Comparison of ENCODE assay signal across 14 cellular contexts in the genomic region with DNA sequence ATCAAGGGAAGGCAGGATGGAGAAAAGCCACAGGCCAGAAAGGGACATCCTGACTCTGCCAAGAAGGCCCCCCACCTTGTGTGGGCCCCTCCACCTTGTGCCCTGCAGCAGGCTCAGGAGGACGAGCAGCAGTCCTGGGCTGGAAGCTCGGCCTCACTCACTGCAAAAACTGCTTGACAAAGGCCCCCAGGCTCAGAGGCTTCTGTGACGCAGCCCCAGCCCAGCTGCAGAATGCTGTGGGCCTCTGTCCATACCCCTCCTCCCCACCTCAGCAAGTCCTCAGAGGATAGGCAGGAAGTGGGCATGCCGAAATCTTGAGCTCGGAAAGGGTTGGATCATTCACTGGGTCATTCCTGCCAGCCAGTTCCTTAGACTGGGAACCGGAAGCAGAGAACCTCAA.
DNase-seq lines count a peak whose midpoint lies in the region; ATAC-seq, FAIRE-seq and TF ChIP-seq lines count a peak whose summit lies in the region.
"Had no signal": no experiment of that assay in that cellular context is flagged by ENCODE, and none has a peak within 500 bp of the region (broad histone marks: within the 10 kb centered on the region; RNA-seq: fewer than 3 reads in every experiment).

No MANE protein-coding gene starts in this region.

- DNase-seq in GM04503 (ENCODE audit: low read depth) = peak; percentile 78
- DNase-seq in astrocyte (ENCODE audit: low read depth) = peak; percentile 49
- peak; percentile 40 for DNase-seq in left ventricle myocardium inferior
- no peak for DNase-seq in stimulated activated CD4-positive, alpha-beta T cell treated with anti-CD3 and anti-CD28 coated beads, Interleukin-15, amount 100 ng/mL, for 24 hours
- no peak for DNase-seq in ovary
- DNase-seq in iPS-NIHi7 (ENCODE audit: extremely low spot score) = no peak
- DNase-seq: Caco-2, NCI-H1930 had no signal

- H3K9me3 Mint-ChIP-seq in astrocyte (ENCODE audit: unreplicated experiment) = no peaks in the 10 kb centered on the region
- peaks cover 5% of the 10 kb centered on the region for H3K9me3 Mint-ChIP-seq in stimulated activated memory B cell treated with anti-CD40 and anti-IgM and Interleukin-4, amounts not matched to agents 10 μg/mL and 1 μg/mL and 100 μg/mL, for 72 hours
- H3K9me3 Mint-ChIP-seq: IgD-negative memory B cell, memory B cell had no signal

- H3K27ac ChIP-seq in astrocyte (ENCODE audit: low read depth, low read length) (no peak overlapping the region), left ventricle myocardium inferior (replicated peaks) (peak overlapping the region; percentile 44), ovary (no peak overlapping the region)
- H3K27ac ChIP-seq: cardiac muscle cell had no signal

- H4K20me1 ChIP-seq in astrocyte (ENCODE audit: insufficient read depth, low read length) = no peaks in the 10 kb centered on the region

- H3K27ac Mint-ChIP-seq in astrocyte (ENCODE audit: unreplicated experiment) = no peak overlapping the region
- H3K27ac Mint-ChIP-seq in stimulated activated memory B cell treated with anti-CD40 and anti-IgM and Interleukin-4, amounts not matched to agents 10 μg/mL and 1 μg/mL and 100 μg/mL, for 72 hours = no peak overlapping the region
- H3K27ac Mint-ChIP-seq: IgD-negative memory B cell, memory B cell had no signal

- H3K27me3 Mint-ChIP-seq in astrocyte (ENCODE audit: low read depth, unreplicated experiment) = peaks cover 17% of the 10 kb centered on the region
- H3K27me3 Mint-ChIP-seq in stimulated activated memory B cell treated with anti-CD40 and anti-IgM and Interleukin-4, amounts not matched to agents 10 μg/mL and 1 μg/mL and 100 μg/mL, for 72 hours = peaks cover 26% of the 10 kb centered on the region

- peak overlapping the region; percentile 15 for H3K4me2 ChIP-seq in astrocyte (ENCODE audit: low read length)

- 44 to 58% (median 55%) methylated on average over 6 of the region's 6 CpGs for WGBS in ovary, 3 donors

- no peaks in the 10 kb centered on the region for H3K79me2 ChIP-seq in astrocyte (ENCODE audit: insufficient read depth, low read length)

- H3K4me1 Mint-ChIP-seq in astrocyte (ENCODE audit: low read depth, unreplicated experiment) = peaks cover 14% of the 10 kb centered on the region
- no peaks in the 10 kb centered on the region for H3K4me1 Mint-ChIP-seq in stimulated activated memory B cell treated with anti-CD40 and anti-IgM and Interleukin-4, amounts not matched to agents 10 μg/mL and 1 μg/mL and 100 μg/mL, for 72 hours
- H3K4me1 Mint-ChIP-seq: IgD-negative memory B cell, memory B cell had no signal

- H3K9ac ChIP-seq in astrocyte (ENCODE audit: low read length) = no peak overlapping the region

- no peaks in the 10 kb centered on the region for H3K36me3 ChIP-seq in astrocyte (ENCODE audit: insufficient read depth, low read length)
- no peaks in the 10 kb centered on the region for H3K36me3 ChIP-seq in left ventricle myocardium inferior
- no peaks in the 10 kb centered on the region for H3K36me3 ChIP-seq in ovary
- H3K36me3 ChIP-seq: cardiac muscle cell had no signal

- no peak overlapping the region for H3K4me3 Mint-ChIP-seq in astrocyte (ENCODE audit: unreplicated experiment)
- no peak overlapping the region for H3K4me3 Mint-ChIP-seq in stimulated activated memory B cell treated with anti-CD40 and anti-IgM and Interleukin-4, amounts not matched to agents 10 μg/mL and 1 μg/mL and 100 μg/mL, for 72 hours
- H3K4me3 Mint-ChIP-seq: IgD-negative memory B cell, memory B cell had no signal

- ATAC-seq in stimulated activated memory B cell treated with anti-CD40 and anti-IgM and Interleukin-4, amounts not matched to agents 10 μg/mL and 1 μg/mL and 100 μg/mL, for 72 hours = peak; percentile 4
- no peak for ATAC-seq in GM21390 (IDR thresholded peaks at IDR 0.05; ENCODE audit: unreplicated experiment)
- ATAC-seq: HCT116 had no signal

- H3K36me3 Mint-ChIP-seq in astrocyte (ENCODE audit: low read depth, unreplicated experiment) = no peaks in the 10 kb centered on the region
- no peaks in the 10 kb centered on the region for H3K36me3 Mint-ChIP-seq in stimulated activated memory B cell treated with anti-CD40 and anti-IgM and Interleukin-4, amounts not matched to agents 10 μg/mL and 1 μg/mL and 100 μg/mL, for 72 hours
- H3K36me3 Mint-ChIP-seq: memory B cell had no signal

- no peak for TF ChIP-seq CTCF in astrocyte (IDR thresholded peaks at IDR 0.05; ENCODE audit: insufficient read depth, low read depth, low read length)
- TF ChIP-seq CTCF in left ventricle myocardium inferior (IDR thresholded peaks at IDR 0.05; ENCODE audit: borderline replicate concordance) = no peak
- TF ChIP-seq CTCF in ovary (IDR thresholded peaks at IDR 0.05) = no peak

- H3K4me1 ChIP-seq in astrocyte (ENCODE audit: insufficient read depth, low read length) = peaks cover 25% of the 10 kb centered on the region
- H3K4me1 ChIP-seq in left ventricle myocardium inferior = peaks cover 13% of the 10 kb centered on the region
- no peaks in the 10 kb centered on the region for H3K4me1 ChIP-seq in ovary (ENCODE audit: insufficient read depth)

- H3K9me3 ChIP-seq in astrocyte (ENCODE audit: insufficient read depth, low read depth, low read length) (no peaks in the 10 kb centered on the region), left ventricle myocardium inferior (replicated peaks) (no peaks in the 10 kb centered on the region), ovary (no peaks in the 10 kb centered on the region)
- H3K9me3 ChIP-seq: Caco-2 had no signal

- H3K27me3 ChIP-seq in astrocyte (ENCODE audit: insufficient read depth, low read length) (no peaks in the 10 kb centered on the region), left ventricle myocardium inferior (ENCODE audit: low read depth) (peaks cover 22% of the 10 kb centered on the region), ovary (no peaks in the 10 kb centered on the region)
- H3K27me3 ChIP-seq: cardiac muscle cell had no signal

- peak overlapping the region; percentile 34 for H2AFZ ChIP-seq in astrocyte (ENCODE audit: low read depth, low read length)

- no peak overlapping the region for H3K4me3 ChIP-seq in astrocyte (ENCODE audit: insufficient read depth, low read depth, low read length)
- peak overlapping the region; percentile 38 for H3K4me3 ChIP-seq in left ventricle myocardium inferior
- no peak overlapping the region for H3K4me3 ChIP-seq in ovary
- H3K4me3 ChIP-seq: cardiac muscle cell had no signal

- FAIRE-seq in astrocyte (lab: Jason Lieb, UNC) = no peak

- no peak for TF ChIP-seq POLR2A in ovary (IDR thresholded peaks at IDR 0.05)

- no peak for TF ChIP-seq EP300 in ovary (IDR thresholded peaks at IDR 0.05)

- intact Hi-C loops in left ventricle myocardium inferior (cut with micrococcal nuclease) (no loop called here), ovary (cut with DNase I) (no loop called here)

Comparison
In these comparisons a context has a peak if more than half of its experiments do, and no peak if none do; other contexts are left out.
1. DNase-seq: peak in GM04503 (single experiment), astrocyte (single experiment) and left ventricle myocardium inferior (single experiment); none in stimulated activated CD4-positive, alpha-beta T cell treated with anti-CD3 and anti-CD28 coated beads, Interleukin-15, amount 100 ng/mL, for 24 hours (single experiment), ovary (0 of 5) and iPS-NIHi7 (single experiment).